1 cellular context compared by ENCODE assay signal in genomic region chr9:92607088-92607487, GRCh38.
TF ChIP-seq lines count a peak whose summit lies in the region.

No MANE protein-coding gene starts in this region.

TF ChIP-seq in GM23338, 12 proteins besides CTCF, POLR2A, EP300 and RAD21 (continued from another document):
- TF ChIP-seq REST (IDR thresholded peaks at IDR 0.05; ENCODE audit: unreplicated experiment), result no peak
- TF ChIP-seq ZNF114 (CRISPR knock-in tag; IDR thresholded peaks at IDR 0.05), result no peak
- no peak for TF ChIP-seq JUNB (IDR thresholded peaks at IDR 0.05; ENCODE audit: unreplicated experiment)
- TF ChIP-seq ZNF331 (CRISPR knock-in tag; IDR thresholded peaks at IDR 0.05; ENCODE audit: low read depth), result no peak
